In the genomic region with DNA sequence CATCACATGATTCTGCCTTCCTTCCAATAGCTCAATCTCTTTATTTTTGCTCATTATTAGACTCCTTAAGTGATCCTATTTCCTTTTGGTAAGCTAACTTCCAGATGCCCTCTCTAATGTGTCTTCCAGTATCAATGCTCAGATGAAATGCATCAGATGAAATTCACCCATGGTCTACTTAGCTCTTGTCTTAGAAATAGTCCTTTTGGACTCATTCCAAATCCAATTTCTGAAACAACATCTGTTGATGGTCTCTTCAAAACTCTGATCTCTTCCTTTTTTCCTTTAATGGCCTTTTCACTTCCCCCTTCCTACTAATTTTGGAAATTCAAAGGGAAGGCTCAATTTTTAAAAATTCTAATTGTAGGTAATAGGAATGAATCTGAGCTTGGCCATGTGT, we compare ENCODE assay signal across 1 cellular context.
TF ChIP-seq lines count a peak whose summit lies in the region.

No MANE protein-coding gene starts in this region.

TF ChIP-seq in SK-N-SH treated with all-trans-retinoic acid at 6 μM for 48 hours, 23 proteins besides CTCF, POLR2A, EP300 and RAD21 (continued from another document):
- TF ChIP-seq, protein P1, sequence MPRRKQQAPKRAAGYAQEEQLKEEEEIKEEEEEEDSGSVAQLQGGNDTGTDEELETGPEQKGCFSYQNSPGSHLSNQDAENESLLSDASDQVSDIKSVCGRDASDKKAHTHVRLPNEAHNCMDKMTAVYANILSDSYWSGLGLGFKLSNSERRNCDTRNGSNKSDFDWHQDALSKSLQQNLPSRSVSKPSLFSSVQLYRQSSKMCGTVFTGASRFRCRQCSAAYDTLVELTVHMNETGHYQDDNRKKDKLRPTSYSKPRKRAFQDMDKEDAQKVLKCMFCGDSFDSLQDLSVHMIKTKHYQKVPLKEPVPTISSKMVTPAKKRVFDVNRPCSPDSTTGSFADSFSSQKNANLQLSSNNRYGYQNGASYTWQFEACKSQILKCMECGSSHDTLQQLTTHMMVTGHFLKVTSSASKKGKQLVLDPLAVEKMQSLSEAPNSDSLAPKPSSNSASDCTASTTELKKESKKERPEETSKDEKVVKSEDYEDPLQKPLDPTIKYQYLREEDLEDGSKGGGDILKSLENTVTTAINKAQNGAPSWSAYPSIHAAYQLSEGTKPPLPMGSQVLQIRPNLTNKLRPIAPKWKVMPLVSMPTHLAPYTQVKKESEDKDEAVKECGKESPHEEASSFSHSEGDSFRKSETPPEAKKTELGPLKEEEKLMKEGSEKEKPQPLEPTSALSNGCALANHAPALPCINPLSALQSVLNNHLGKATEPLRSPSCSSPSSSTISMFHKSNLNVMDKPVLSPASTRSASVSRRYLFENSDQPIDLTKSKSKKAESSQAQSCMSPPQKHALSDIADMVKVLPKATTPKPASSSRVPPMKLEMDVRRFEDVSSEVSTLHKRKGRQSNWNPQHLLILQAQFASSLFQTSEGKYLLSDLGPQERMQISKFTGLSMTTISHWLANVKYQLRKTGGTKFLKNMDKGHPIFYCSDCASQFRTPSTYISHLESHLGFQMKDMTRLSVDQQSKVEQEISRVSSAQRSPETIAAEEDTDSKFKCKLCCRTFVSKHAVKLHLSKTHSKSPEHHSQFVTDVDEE (CRISPR knock-in tag; IDR thresholded peaks at IDR 0.05): no peak
- TF ChIP-seq SNAI2 (CRISPR knock-in tag; IDR thresholded peaks at IDR 0.05): no peak
